2 cellular contexts compared by ENCODE assay signal in the genomic region with DNA sequence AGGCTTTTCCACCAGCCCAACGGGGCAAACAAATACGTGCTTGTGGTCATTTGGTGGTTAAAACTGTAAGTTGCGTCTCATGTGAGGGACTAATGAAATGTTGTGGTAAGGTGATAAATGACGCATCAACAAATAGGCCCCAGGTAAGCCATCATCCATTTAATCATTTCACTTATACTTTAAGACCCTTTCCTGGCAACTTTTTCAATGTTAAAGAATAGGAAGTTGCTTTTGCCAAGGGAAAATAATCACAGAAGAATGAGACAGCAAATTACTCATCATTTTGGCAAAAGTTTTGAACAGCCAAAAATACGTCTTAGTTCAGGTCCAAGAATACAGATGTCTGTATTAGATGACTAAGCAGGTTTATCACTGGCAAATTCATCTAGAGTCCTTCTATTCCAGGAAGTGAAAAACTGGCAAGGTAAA.
TF ChIP-seq lines count a peak whose summit lies in the region.

No MANE protein-coding gene starts in this region.

TF ChIP-seq in GM12878, 131 proteins besides CTCF, POLR2A, EP300 and RAD21 (continued from another document):
- TF ChIP-seq, protein P1, sequence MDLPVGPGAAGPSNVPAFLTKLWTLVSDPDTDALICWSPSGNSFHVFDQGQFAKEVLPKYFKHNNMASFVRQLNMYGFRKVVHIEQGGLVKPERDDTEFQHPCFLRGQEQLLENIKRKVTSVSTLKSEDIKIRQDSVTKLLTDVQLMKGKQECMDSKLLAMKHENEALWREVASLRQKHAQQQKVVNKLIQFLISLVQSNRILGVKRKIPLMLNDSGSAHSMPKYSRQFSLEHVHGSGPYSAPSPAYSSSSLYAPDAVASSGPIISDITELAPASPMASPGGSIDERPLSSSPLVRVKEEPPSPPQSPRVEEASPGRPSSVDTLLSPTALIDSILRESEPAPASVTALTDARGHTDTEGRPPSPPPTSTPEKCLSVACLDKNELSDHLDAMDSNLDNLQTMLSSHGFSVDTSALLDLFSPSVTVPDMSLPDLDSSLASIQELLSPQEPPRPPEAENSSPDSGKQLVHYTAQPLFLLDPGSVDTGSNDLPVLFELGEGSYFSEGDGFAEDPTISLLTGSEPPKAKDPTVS (IDR thresholded peaks at IDR 0.05; ENCODE audit: low read depth, low read length) = no peak
- no peak for TF ChIP-seq MYB (IDR thresholded peaks at IDR 0.05; ENCODE audit: borderline replicate concordance, low read depth, low read length)

TF ChIP-seq in GM23338, 12 proteins besides CTCF, POLR2A, EP300 and RAD21 (continued from another document):
- TF ChIP-seq, protein P2, sequence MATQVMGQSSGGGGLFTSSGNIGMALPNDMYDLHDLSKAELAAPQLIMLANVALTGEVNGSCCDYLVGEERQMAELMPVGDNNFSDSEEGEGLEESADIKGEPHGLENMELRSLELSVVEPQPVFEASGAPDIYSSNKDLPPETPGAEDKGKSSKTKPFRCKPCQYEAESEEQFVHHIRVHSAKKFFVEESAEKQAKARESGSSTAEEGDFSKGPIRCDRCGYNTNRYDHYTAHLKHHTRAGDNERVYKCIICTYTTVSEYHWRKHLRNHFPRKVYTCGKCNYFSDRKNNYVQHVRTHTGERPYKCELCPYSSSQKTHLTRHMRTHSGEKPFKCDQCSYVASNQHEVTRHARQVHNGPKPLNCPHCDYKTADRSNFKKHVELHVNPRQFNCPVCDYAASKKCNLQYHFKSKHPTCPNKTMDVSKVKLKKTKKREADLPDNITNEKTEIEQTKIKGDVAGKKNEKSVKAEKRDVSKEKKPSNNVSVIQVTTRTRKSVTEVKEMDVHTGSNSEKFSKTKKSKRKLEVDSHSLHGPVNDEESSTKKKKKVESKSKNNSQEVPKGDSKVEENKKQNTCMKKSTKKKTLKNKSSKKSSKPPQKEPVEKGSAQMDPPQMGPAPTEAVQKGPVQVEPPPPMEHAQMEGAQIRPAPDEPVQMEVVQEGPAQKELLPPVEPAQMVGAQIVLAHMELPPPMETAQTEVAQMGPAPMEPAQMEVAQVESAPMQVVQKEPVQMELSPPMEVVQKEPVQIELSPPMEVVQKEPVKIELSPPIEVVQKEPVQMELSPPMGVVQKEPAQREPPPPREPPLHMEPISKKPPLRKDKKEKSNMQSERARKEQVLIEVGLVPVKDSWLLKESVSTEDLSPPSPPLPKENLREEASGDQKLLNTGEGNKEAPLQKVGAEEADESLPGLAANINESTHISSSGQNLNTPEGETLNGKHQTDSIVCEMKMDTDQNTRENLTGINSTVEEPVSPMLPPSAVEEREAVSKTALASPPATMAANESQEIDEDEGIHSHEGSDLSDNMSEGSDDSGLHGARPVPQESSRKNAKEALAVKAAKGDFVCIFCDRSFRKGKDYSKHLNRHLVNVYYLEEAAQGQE (IDR thresholded peaks at IDR 0.05; ENCODE audit: unreplicated experiment) = no peak
- TF ChIP-seq NANOG (IDR thresholded peaks at IDR 0.05; ENCODE audit: borderline replicate concordance) = no peak
- TF ChIP-seq EZH2phosphoT487 (IDR thresholded peaks at IDR 0.05; ENCODE audit: unreplicated experiment) = no peak
- TF ChIP-seq, protein P3, sequence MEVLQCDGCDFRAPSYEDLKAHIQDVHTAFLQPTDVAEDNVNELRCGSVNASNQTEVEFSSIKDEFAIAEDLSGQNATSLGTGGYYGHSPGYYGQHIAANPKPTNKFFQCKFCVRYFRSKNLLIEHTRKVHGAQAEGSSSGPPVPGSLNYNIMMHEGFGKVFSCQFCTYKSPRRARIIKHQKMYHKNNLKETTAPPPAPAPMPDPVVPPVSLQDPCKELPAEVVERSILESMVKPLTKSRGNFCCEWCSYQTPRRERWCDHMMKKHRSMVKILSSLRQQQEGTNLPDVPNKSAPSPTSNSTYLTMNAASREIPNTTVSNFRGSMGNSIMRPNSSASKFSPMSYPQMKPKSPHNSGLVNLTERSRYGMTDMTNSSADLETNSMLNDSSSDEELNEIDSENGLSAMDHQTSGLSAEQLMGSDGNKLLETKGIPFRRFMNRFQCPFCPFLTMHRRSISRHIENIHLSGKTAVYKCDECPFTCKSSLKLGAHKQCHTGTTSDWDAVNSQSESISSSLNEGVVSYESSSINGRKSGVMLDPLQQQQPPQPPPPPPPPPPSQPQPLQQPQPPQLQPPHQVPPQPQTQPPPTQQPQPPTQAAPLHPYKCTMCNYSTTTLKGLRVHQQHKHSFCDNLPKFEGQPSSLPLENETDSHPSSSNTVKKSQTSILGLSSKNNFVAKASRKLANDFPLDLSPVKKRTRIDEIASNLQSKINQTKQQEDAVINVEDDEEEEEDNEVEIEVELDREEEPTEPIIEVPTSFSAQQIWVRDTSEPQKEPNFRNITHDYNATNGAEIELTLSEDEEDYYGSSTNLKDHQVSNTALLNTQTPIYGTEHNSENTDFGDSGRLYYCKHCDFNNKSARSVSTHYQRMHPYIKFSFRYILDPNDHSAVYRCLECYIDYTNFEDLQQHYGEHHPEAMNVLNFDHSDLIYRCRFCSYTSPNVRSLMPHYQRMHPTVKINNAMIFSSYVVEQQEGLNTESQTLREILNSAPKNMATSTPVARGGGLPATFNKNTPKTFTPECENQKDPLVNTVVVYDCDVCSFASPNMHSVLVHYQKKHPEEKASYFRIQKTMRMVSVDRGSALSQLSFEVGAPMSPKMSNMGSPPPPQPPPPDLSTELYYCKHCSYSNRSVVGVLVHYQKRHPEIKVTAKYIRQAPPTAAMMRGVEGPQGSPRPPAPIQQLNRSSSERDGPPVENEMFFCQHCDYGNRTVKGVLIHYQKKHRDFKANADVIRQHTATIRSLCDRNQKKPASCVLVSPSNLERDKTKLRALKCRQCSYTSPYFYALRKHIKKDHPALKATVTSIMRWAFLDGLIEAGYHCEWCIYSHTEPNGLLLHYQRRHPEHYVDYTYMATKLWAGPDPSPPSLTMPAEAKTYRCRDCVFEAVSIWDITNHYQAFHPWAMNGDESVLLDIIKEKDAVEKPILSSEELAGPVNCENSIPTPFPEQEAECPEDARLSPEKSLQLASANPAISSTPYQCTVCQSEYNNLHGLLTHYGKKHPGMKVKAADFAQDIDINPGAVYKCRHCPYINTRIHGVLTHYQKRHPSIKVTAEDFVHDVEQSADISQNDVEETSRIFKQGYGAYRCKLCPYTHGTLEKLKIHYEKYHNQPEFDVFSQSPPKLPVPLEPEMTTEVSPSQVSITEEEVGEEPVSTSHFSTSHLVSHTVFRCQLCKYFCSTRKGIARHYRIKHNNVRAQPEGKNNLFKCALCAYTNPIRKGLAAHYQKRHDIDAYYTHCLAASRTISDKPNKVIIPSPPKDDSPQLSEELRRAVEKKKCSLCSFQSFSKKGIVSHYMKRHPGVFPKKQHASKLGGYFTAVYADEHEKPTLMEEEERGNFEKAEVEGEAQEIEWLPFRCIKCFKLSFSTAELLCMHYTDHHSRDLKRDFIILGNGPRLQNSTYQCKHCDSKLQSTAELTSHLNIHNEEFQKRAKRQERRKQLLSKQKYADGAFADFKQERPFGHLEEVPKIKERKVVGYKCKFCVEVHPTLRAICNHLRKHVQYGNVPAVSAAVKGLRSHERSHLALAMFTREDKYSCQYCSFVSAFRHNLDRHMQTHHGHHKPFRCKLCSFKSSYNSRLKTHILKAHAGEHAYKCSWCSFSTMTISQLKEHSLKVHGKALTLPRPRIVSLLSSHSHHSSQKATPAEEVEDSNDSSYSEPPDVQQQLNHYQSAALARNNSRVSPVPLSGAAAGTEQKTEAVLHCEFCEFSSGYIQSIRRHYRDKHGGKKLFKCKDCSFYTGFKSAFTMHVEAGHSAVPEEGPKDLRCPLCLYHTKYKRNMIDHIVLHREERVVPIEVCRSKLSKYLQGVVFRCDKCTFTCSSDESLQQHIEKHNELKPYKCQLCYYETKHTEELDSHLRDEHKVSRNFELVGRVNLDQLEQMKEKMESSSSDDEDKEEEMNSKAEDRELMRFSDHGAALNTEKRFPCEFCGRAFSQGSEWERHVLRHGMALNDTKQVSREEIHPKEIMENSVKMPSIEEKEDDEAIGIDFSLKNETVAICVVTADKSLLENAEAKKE (CRISPR knock-in tag; IDR thresholded peaks at IDR 0.05) = no peak
- no peak for TF ChIP-seq EZH2 (IDR thresholded peaks at IDR 0.05; ENCODE audit: low read depth, unreplicated experiment)
- no peak for TF ChIP-seq CREB1 (CRISPR knock-in tag; IDR thresholded peaks at IDR 0.05; ENCODE audit: low read depth)
- no peak for TF ChIP-seq ZNF331 (CRISPR knock-in tag; IDR thresholded peaks at IDR 0.05; ENCODE audit: low read depth)
- no peak for TF ChIP-seq POLR2AphosphoS5 (IDR thresholded peaks at IDR 0.05; ENCODE audit: low read depth)
